ENCODE assay signal across 15 cellular contexts in genomic region chr14:22390824-22391461, GRCh38.
DNase-seq lines count a peak whose midpoint lies in the region; ATAC-seq, FAIRE-seq and TF ChIP-seq lines count a peak whose summit lies in the region.
"Had no signal": no experiment of that assay in that cellular context is flagged by ENCODE, and none has a peak within 500 bp of the region (broad histone marks: within the 10 kb centered on the region; RNA-seq: fewer than 3 reads in every experiment).

No MANE protein-coding gene starts in this region.

- no peaks in the 10 kb centered on the region for H3K79me2 ChIP-seq in OCI-LY3 (ENCODE audit: low read length)

- FAIRE-seq in GM18507 (lab: Jason Lieb, UNC): peak; percentile 79
- FAIRE-seq: G401.6 had no signal

- H3K9me3 Mint-ChIP-seq in activated CD4-positive, alpha-beta T cell treated with anti-CD3 and anti-CD28 coated beads, Interleukin-2, amount 10 ng/mL, durations not matched to agents 24 days and 14 days: no peaks in the 10 kb centered on the region

- H3K4me3 ChIP-seq in OCI-LY3 (ENCODE audit: low read length) (peak overlapping the region; percentile 41), heart right ventricle (no peak overlapping the region)
- H3K4me3 ChIP-seq: coronary artery, sigmoid colon, SK-N-MC, suprapubic skin had no signal

- no peaks in the 10 kb centered on the region for H4K20me1 ChIP-seq in OCI-LY3 (ENCODE audit: insufficient read depth, low read length)

- peak overlapping the region; percentile 77 for H3K4me2 ChIP-seq in OCI-LY3 (ENCODE audit: low read length)

- H3K27ac Mint-ChIP-seq in activated CD4-positive, alpha-beta T cell treated with anti-CD3 and anti-CD28 coated beads, Interleukin-2, amount 10 ng/mL, durations not matched to agents 24 days and 14 days: no peak overlapping the region

- ATAC-seq in HG02759 (IDR thresholded peaks at IDR 0.05; ENCODE audit: unreplicated experiment) (peak; percentile 52), heart right ventricle (no peak)

- no peak overlapping the region for H3K4me3 Mint-ChIP-seq in activated CD4-positive, alpha-beta T cell treated with anti-CD3 and anti-CD28 coated beads, Interleukin-2, amount 10 ng/mL, durations not matched to agents 24 days and 14 days

- H3K27ac ChIP-seq in OCI-LY3 (ENCODE audit: low read length): peak overlapping the region; percentile 60
- no peak overlapping the region for H3K27ac ChIP-seq in heart right ventricle
- H3K27ac ChIP-seq: coronary artery, sigmoid colon, SK-N-MC, suprapubic skin had no signal

- DNase-seq in GM18507 (ENCODE audit: extremely low spot score, insufficient read length, low read depth): peak; percentile 25
- peak; percentile 61 for DNase-seq in mucosa of gallbladder (ENCODE audit: low spot score)
- DNase-seq in heart right ventricle: no peak
- DNase-seq in GM19240 (ENCODE audit: insufficient read length, low spot score): no peak
- no peak for DNase-seq in activated CD4-positive, alpha-beta T cell treated with anti-CD3 and anti-CD28 coated beads, Interleukin-2, amount 10 ng/mL, durations not matched to agents 24 days and 14 days
- no peak for DNase-seq in NCI-H1048 (lab: John Stamatoyannopoulos, UW)
- DNase-seq: activated T-cell treated with anti-CD3 and anti-CD28 coated beads for 4 hours, NCI-H69, sigmoid colon had no signal

- TF ChIP-seq CTCF in OCI-LY3 (IDR thresholded peaks at IDR 0.05; ENCODE audit: low read depth, low read length) (no peak), heart right ventricle (IDR thresholded peaks at IDR 0.05) (no peak)

- 69% methylated on average over 4 of the region's 4 CpGs for WGBS in heart right ventricle, 2 donors

- no peaks in the 10 kb centered on the region for H3K27me3 Mint-ChIP-seq in activated CD4-positive, alpha-beta T cell treated with anti-CD3 and anti-CD28 coated beads, Interleukin-2, amount 10 ng/mL, durations not matched to agents 24 days and 14 days

- no peaks in the 10 kb centered on the region for H3K36me3 Mint-ChIP-seq in activated CD4-positive, alpha-beta T cell treated with anti-CD3 and anti-CD28 coated beads, Interleukin-2, amount 10 ng/mL, durations not matched to agents 24 days and 14 days (ENCODE audit: low read depth)

- H3K36me3 ChIP-seq in OCI-LY3 (replicated peaks; ENCODE audit: low read depth, low read length) (no peaks in the 10 kb centered on the region), heart right ventricle (no peaks in the 10 kb centered on the region)
- H3K36me3 ChIP-seq: sigmoid colon, suprapubic skin had no signal

- H3K4me1 ChIP-seq in OCI-LY3 (ENCODE audit: low read length) (peaks cover 38% of the 10 kb centered on the region), heart right ventricle (peaks cover 0 to 12% (median 0%) of the 10 kb centered on the region in 9 donors)

- H3K4me1 Mint-ChIP-seq in activated CD4-positive, alpha-beta T cell treated with anti-CD3 and anti-CD28 coated beads, Interleukin-2, amount 10 ng/mL, durations not matched to agents 24 days and 14 days: no peaks in the 10 kb centered on the region

- H2AFZ ChIP-seq in OCI-LY3 (ENCODE audit: low read depth, low read length): no peak overlapping the region

- H3K9me3 ChIP-seq in OCI-LY3 (ENCODE audit: insufficient read depth, low read length) (no peaks in the 10 kb centered on the region), heart right ventricle (no peaks in the 10 kb centered on the region)
- H3K9me3 ChIP-seq: sigmoid colon, suprapubic skin had no signal

- intact Hi-C loops in heart right ventricle (cut with DNase I): loop anchor here in 9 of 10 donors (1.0 to 10.0 kb wide), 9 partner anchors 81 to 434 kb away; partner anchors contain the start of gene MRPL52 (in 1 of the 9)
- intact Hi-C loops in activated CD4-positive, alpha-beta T cell treated with anti-CD3 and anti-CD28 coated beads, Interleukin-2, amount 10 ng/mL, durations not matched to agents 24 days and 14 days (cut with micrococcal nuclease): no loop called here

- H3K27me3 ChIP-seq in OCI-LY3 (ENCODE audit: low read depth, low read length) (0 out of 2 replicates have a peak, but pooled peaks cover 6% of the 10 kb centered on the region), heart right ventricle (peaks cover 0 to 27% (median 14%) of the 10 kb centered on the region in 7 donors)

- peak overlapping the region; percentile 37; the same call in 1 of the 2 replicates for H3K9ac ChIP-seq in OCI-LY3 (ENCODE audit: low read length)

Comparison
In these comparisons a context has a peak if more than half of its experiments do, and no peak if none do; other contexts are left out.
1. DNase-seq: peak in GM18507 (single experiment) and mucosa of gallbladder (single experiment); none in heart right ventricle (0 of 2), GM19240 (single experiment), activated CD4-positive, alpha-beta T cell treated with anti-CD3 and anti-CD28 coated beads, Interleukin-2, amount 10 ng/mL, durations not matched to agents 24 days and 14 days (single experiment) and NCI-H1048 (single experiment).